In genomic region chr22:37371491-37371890, GRCh38 we compare ENCODE assay signal across 25 cellular contexts. TPM values are rescaled to one million over a fixed set of nuclear protein-coding genes. Genes with fewer than 3 reads are reported as not detected.
"Had no signal": no experiment of that assay in that cellular context is flagged by ENCODE, and none has a peak within 500 bp of the region (broad histone marks: within the 10 kb centered on the region; RNA-seq: fewer than 3 reads in every experiment).

No MANE protein-coding gene starts in this region.

- H3K27ac Mint-ChIP-seq: activated CD4-positive, alpha-beta T cell treated with anti-CD3 and anti-CD28 coated beads for 36 hours; activated naive CD8-positive, alpha-beta T cell treated with anti-CD3 and anti-CD28 coated beads for 36 hours; immature natural killer cell; naive thymus-derived CD8-positive, alpha-beta T cell; neural progenitor cell; stimulated activated naive CD8-positive, alpha-beta T cell treated with anti-CD3 and anti-CD28 coated beads, Interleukin-15, amount 100 ng/mL, for 72 hours had no signal

- DNase-seq: activated B cell treated with CpG ODN at 0.5 μM for 24 hours; activated CD4-positive, alpha-beta T cell treated with anti-CD3 and anti-CD28 coated beads for 36 hours; activated CD4-positive, alpha-beta T cell treated with anti-CD3 and anti-CD28 coated beads, Interleukin-2, amount 50 U/mL, for 48 hours; activated CD8-positive, alpha-beta memory T cell treated with anti-CD3 and anti-CD28 coated beads, Interleukin-2, amount 50 U/mL, for 48 hours; activated naive CD4-positive, alpha-beta T cell treated with Interleukin-2 at 50 U/mL for 16 hours; activated naive CD8-positive, alpha-beta T cell treated with anti-CD3 and anti-CD28 coated beads for 36 hours; activated T-cell treated with anti-CD3 and anti-CD28 coated beads, Interleukin-2, amount 50 U/mL, for 4 hours; amniotic stem cell; effector memory CD4-positive, alpha-beta T cell; foreskin melanocyte; immature natural killer cell; left lung; naive thymus-derived CD8-positive, alpha-beta T cell; small intestine; stimulated activated CD4-positive, alpha-beta T cell treated with anti-CD3 and anti-CD28 coated beads, Interleukin-2, amount 100 ng/mL, for 24 hours; stimulated activated naive CD8-positive, alpha-beta T cell treated with anti-CD3 and anti-CD28 coated beads, Interleukin-15, amount 100 ng/mL, for 72 hours; transverse colon had no signal

- H3K4me3 Mint-ChIP-seq: activated CD4-positive, alpha-beta T cell treated with anti-CD3 and anti-CD28 coated beads for 36 hours; activated naive CD8-positive, alpha-beta T cell treated with anti-CD3 and anti-CD28 coated beads for 36 hours; activated T-cell treated with anti-CD3 and anti-CD28 coated beads, Interleukin-2, amount 50 U/mL, for 4 hours; central memory CD8-positive, alpha-beta T cell; immature natural killer cell; naive thymus-derived CD8-positive, alpha-beta T cell; neural progenitor cell; stimulated activated effector memory CD8-positive, alpha-beta T cell treated with anti-CD3 and anti-CD28 coated beads, Interleukin-12 subunit alpha, Interleukin-12 subunit beta, amount 100 ng/mL, for 72 hours; stimulated activated naive CD8-positive, alpha-beta T cell treated with anti-CD3 and anti-CD28 coated beads, Interleukin-15, amount 100 ng/mL, for 72 hours had no signal

- H3K4me3 ChIP-seq: breast epithelium, left lung, lung, neural progenitor cell, transverse colon had no signal

- H3K9me3 Mint-ChIP-seq: activated B cell treated with CpG ODN at 0.5 μM for 24 hours; activated naive CD8-positive, alpha-beta T cell treated with anti-CD3 and anti-CD28 coated beads for 36 hours; activated T-cell treated with anti-CD3 and anti-CD28 coated beads, Interleukin-2, amount 50 U/mL, for 4 hours; central memory CD8-positive, alpha-beta T cell; immature natural killer cell; naive thymus-derived CD8-positive, alpha-beta T cell; neural progenitor cell; stimulated activated effector memory CD8-positive, alpha-beta T cell treated with anti-CD3 and anti-CD28 coated beads, Interleukin-12 subunit alpha, Interleukin-12 subunit beta, amount 100 ng/mL, for 72 hours; stimulated activated naive CD8-positive, alpha-beta T cell treated with anti-CD3 and anti-CD28 coated beads, Interleukin-15, amount 100 ng/mL, for 72 hours had no signal

- H3K9ac ChIP-seq: neural progenitor cell had no signal

- H3K27me3 ChIP-seq: neural progenitor cell had no signal

- H2AFZ ChIP-seq: neural progenitor cell had no signal

- H3K4me2 ChIP-seq: neural progenitor cell had no signal

- H3K27ac ChIP-seq: breast epithelium, left lung, neural progenitor cell, transverse colon had no signal

- H3K36me3 Mint-ChIP-seq: activated naive CD8-positive, alpha-beta T cell treated with anti-CD3 and anti-CD28 coated beads for 36 hours; immature natural killer cell; naive thymus-derived CD8-positive, alpha-beta T cell; neural progenitor cell; stimulated activated effector memory CD8-positive, alpha-beta T cell treated with anti-CD3 and anti-CD28 coated beads, Interleukin-12 subunit alpha, Interleukin-12 subunit beta, amount 100 ng/mL, for 72 hours had no signal

- H3K36me3 ChIP-seq: breast epithelium, left lung, neural progenitor cell, transverse colon had no signal

- H3K9me3 ChIP-seq: breast epithelium, left lung, transverse colon had no signal

- H3K4me1 Mint-ChIP-seq: activated CD4-positive, alpha-beta T cell treated with anti-CD3 and anti-CD28 coated beads for 36 hours; activated naive CD8-positive, alpha-beta T cell treated with anti-CD3 and anti-CD28 coated beads for 36 hours; central memory CD8-positive, alpha-beta T cell; immature natural killer cell; stimulated activated effector memory CD8-positive, alpha-beta T cell treated with anti-CD3 and anti-CD28 coated beads, Interleukin-12 subunit alpha, Interleukin-12 subunit beta, amount 100 ng/mL, for 72 hours; stimulated activated naive CD8-positive, alpha-beta T cell treated with anti-CD3 and anti-CD28 coated beads, Interleukin-15, amount 100 ng/mL, for 72 hours had no signal

- H3K4me1 ChIP-seq: breast epithelium had no signal

- ATAC-seq: activated CD4-positive, alpha-beta T cell treated with anti-CD3 and anti-CD28 coated beads for 36 hours; activated T-cell treated with anti-CD3 and anti-CD28 coated beads, Interleukin-2, amount 50 U/mL, for 4 hours; esophagus mucosa; left lung; naive thymus-derived CD8-positive, alpha-beta T cell; sciatic nerve; stimulated activated effector memory CD8-positive, alpha-beta T cell treated with anti-CD3 and anti-CD28 coated beads, Interleukin-12 subunit alpha, Interleukin-12 subunit beta, amount 100 ng/mL, for 72 hours; stimulated activated naive CD8-positive, alpha-beta T cell treated with anti-CD3 and anti-CD28 coated beads, Interleukin-15, amount 100 ng/mL, for 72 hours had no signal

RNA-seq across cellular contexts. Expression of gene ELFN2, which starts 55.8 kb away (rescaled TPM):
- total RNA-seq: activated B cell treated with CpG ODN at 0.5 μM for 24 hours, breast epithelium, esophagus mucosa, mesenteric fat pad had no signal
- polyA plus RNA-seq: naive thymus-derived CD8-positive, alpha-beta T cell had no signal
